Comparison of ENCODE assay signal across 8 cellular contexts in genomic region chr1:77218477-77219165, GRCh38. TPM values are rescaled to one million over a fixed set of nuclear protein-coding genes. Genes with fewer than 3 reads are reported as not detected.
A peak's percentile ranks its signal among the peaks of the same experiment; 100 is the strongest.
DNase-seq lines count a peak whose midpoint lies in the region; ATAC-seq, FAIRE-seq and TF ChIP-seq lines count a peak whose summit lies in the region.

No MANE protein-coding gene starts in this region.

- peaks cover 19% of the 10 kb centered on the region for H3K4me1 ChIP-seq in endothelial cell of umbilical vein (ENCODE audit: control insufficient read depth, extremely low read depth, insufficient read depth, low read length)

- DNase-seq in AG04450 (ENCODE audit: low read depth, low spot score) (no peak), RWPE1 (ENCODE audit: low spot score) (peak; percentile 8), endothelial cell of umbilical vein (ENCODE audit: low read depth, low spot score) (no peak), naive B cell (no peak), GM12892 (ENCODE audit: insufficient read length) (no peak), iPS-NIHi11 (ENCODE audit: low spot score) (no peak)

- TF ChIP-seq CTCF in AG04450 (IDR thresholded peaks at IDR 0.05; ENCODE audit: low read depth, low read length) (no peak), RWPE1 (conservative IDR thresholded peaks at IDR 0.05; ENCODE audit: low read depth) (no peak), endothelial cell of umbilical vein (IDR thresholded peaks at IDR 0.05; ENCODE audit: extremely low read depth in 1 of 2, insufficient read depth in 1 of 2, low read depth in 1 of 2, low read length in 2 of 2) (no peak)

- TF ChIP-seq POLR2A in endothelial cell of umbilical vein (IDR thresholded peaks at IDR 0.05; ENCODE audit: low read depth, low read length): no peak
- no peak for TF ChIP-seq POLR2A in GM12892 (IDR thresholded peaks at IDR 0.05; ENCODE audit: low read depth, low read length)

- peaks cover 17 to 37% (median 21%) of the 10 kb centered on the region in 3 donors for H3K4me1 Mint-ChIP-seq in naive B cell

- POLR2A ChIA-PET in AG04450 (lab: Yijun Ruan, JAX) (interaction anchor here (1.0 kb wide), 1 partner anchor 152 kb away, joined by 3 read pairs; no protein-coding TSS in a partner anchor), RWPE1 (lab: Yijun Ruan, JAX; ENCODE audit: low non-redundant PET) (no interaction called here), endothelial cell of umbilical vein (lab: Charles Lee) (no interaction called here)

- H4K20me1 ChIP-seq in endothelial cell of umbilical vein (replicated peaks; ENCODE audit: control insufficient read depth, extremely low read depth, insufficient read depth, low read length): no peaks in the 10 kb centered on the region

- peak overlapping the region; percentile 98 for H2AFZ ChIP-seq in endothelial cell of umbilical vein (ENCODE audit: low read depth, low read length)

- peak overlapping the region; percentile 88 to 95 (median 92) for H3K27ac Mint-ChIP-seq in naive B cell

- H3K79me2 ChIP-seq in endothelial cell of umbilical vein (ENCODE audit: control insufficient read depth, insufficient read depth, low read length): peaks cover 3% of the 10 kb centered on the region

- CTCF ChIA-PET in AG04450 (lab: Charles Lee) (interaction anchor here (0.6 kb wide), 1 partner anchor 70 kb away, joined by 3 read pairs; no protein-coding TSS in a partner anchor), RWPE1 (lab: Yijun Ruan, JAX) (interaction anchor here (0.6 to 0.7 kb wide), 2 partner anchors 16 to 564 kb away, joined by 3 to 4 read pairs; no protein-coding TSS in a partner anchor), endothelial cell of umbilical vein (lab: Charles Lee) (interaction anchor here (1.0 to 2.4 kb wide), 7 partner anchors 8 to 465 kb away, joined by 3 to 8 read pairs (median 4); no protein-coding TSS in a partner anchor)

- TSS peak; percentile 66 for BruUV-seq in endothelial cell of umbilical vein (replicated peaks; lab: Mats Ljungman, UMichigan)

- H3K27me3 Mint-ChIP-seq in naive B cell: no peaks in the 10 kb centered on the region

- H3K27ac ChIP-seq in AG04450 (ENCODE audit: low read depth, low read length): peak overlapping the region; percentile 59
- H3K27ac ChIP-seq in RWPE1: peak overlapping the region; percentile 88
- H3K27ac ChIP-seq in endothelial cell of umbilical vein (ENCODE audit: insufficient read depth, low read depth, low read length): peak overlapping the region; percentile 38

- no peaks in the 10 kb centered on the region for H3K9me3 Mint-ChIP-seq in naive B cell

- no peaks in the 10 kb centered on the region for H3K9me3 ChIP-seq in AG04450 (ENCODE audit: control insufficient read depth, insufficient read depth, low read length)
- H3K9me3 ChIP-seq in endothelial cell of umbilical vein (replicated peaks; ENCODE audit: control insufficient read depth, insufficient read depth, low read length): no peaks in the 10 kb centered on the region

- ATAC-seq in GM18870 (IDR thresholded peaks at IDR 0.05; ENCODE audit: unreplicated experiment) (peak; percentile 37), HG03095 (IDR thresholded peaks at IDR 0.05; ENCODE audit: unreplicated experiment) (peak; percentile 34), naive B cell (ENCODE audit: low read depth in 2 of 2) (peak; percentile 32 to 33)

- H3K4me3 ChIP-seq in AG04450 (ENCODE audit: low read depth, low read length): peak overlapping the region; percentile 82
- H3K4me3 ChIP-seq in endothelial cell of umbilical vein (replicated peaks in 1 of 3; ENCODE audit: insufficient read depth in 1 of 3, low read depth in 1 of 3, low read length in 3 of 3): peak overlapping the region; percentile 68 to 92 (median 83)

- peak overlapping the region; percentile 89 to 99 (median 96) for H3K4me3 Mint-ChIP-seq in naive B cell

- H3K36me3 ChIP-seq in endothelial cell of umbilical vein (ENCODE audit: control insufficient read depth in 2 of 2, extremely low read depth in 1 of 2, insufficient read depth in 2 of 2, low read length in 2 of 2): no peaks in the 10 kb centered on the region

- H3K4me2 ChIP-seq in endothelial cell of umbilical vein (ENCODE audit: insufficient read depth, low read length): peak overlapping the region; percentile 91

- H3K27me3 ChIP-seq in AG04450 (ENCODE audit: control insufficient read depth, insufficient read depth, low read length): no peaks in the 10 kb centered on the region
- no peaks in the 10 kb centered on the region for H3K27me3 ChIP-seq in endothelial cell of umbilical vein (ENCODE audit: control insufficient read depth in 2 of 2, insufficient read depth in 2 of 2, low read length in 2 of 2)

- no peak for FAIRE-seq in endothelial cell of umbilical vein (lab: Jason Lieb, UNC)
- no peak for FAIRE-seq in GM12892 (lab: Jason Lieb, UNC)

- H3K36me3 Mint-ChIP-seq in naive B cell: no peaks in the 10 kb centered on the region

- intact Hi-C loops in endothelial cell of umbilical vein (cut with micrococcal nuclease): loop anchor here (1.0 to 5.0 kb wide), 3 partner anchors 294 to 465 kb away; no protein-coding TSS in a partner anchor

- peak overlapping the region; percentile 85 for H3K9ac ChIP-seq in endothelial cell of umbilical vein (replicated peaks; ENCODE audit: extremely low read depth, insufficient read depth, low read length)

- dilution Hi-C loops in endothelial cell of umbilical vein (cut with MboI; ENCODE audit: extremely low pct_ligation_motif_present, low sequenced_read_pairs): no loop called here

- no peaks in the 10 kb centered on the region for H3K9me1 ChIP-seq in endothelial cell of umbilical vein (replicated peaks; ENCODE audit: control insufficient read depth, extremely low read depth, insufficient read depth, low read length)

TF ChIP-seq in endothelial cell of umbilical vein, 7 proteins besides CTCF, POLR2A, EP300 and RAD21:
- TF ChIP-seq GATA2 (IDR thresholded peaks at IDR 0.05; ENCODE audit: insufficient read depth, insufficient read length, low read depth, low read length) (no peak), FOS (IDR thresholded peaks at IDR 0.05; ENCODE audit: borderline replicate concordance, insufficient read depth, low read length) (no peak)

RNA-seq across cellular contexts. Expression of gene PIGK, which starts 0.6 kb away (rescaled TPM):
- polyA plus RNA-seq in AG04450 (2011; rRNA removed): 34.7 and 48.8 TPM in 2 replicates
- 14.3 and 20.5 TPM in 2 replicates for polyA minus RNA-seq in AG04450 (2011; rRNA and poly(A)+ RNA removed)
- total RNA-seq in endothelial cell of umbilical vein: 27.0 and 32.3 TPM in 2 replicates
- 8.4 and 12.3 TPM in 2 replicates for polyA plus RNA-seq in endothelial cell of umbilical vein
- 14.0 and 14.8 TPM in 2 replicates for polyA plus RNA-seq in endothelial cell of umbilical vein (2011; cell fraction: cytosol; rRNA removed)
- polyA plus RNA-seq in endothelial cell of umbilical vein (2011; cell fraction: nucleus; rRNA removed): 7.4 and 11.4 TPM in 2 replicates
- polyA plus RNA-seq in endothelial cell of umbilical vein (2012): 19.0 and 29.0 TPM in 2 replicates
- polyA minus RNA-seq in endothelial cell of umbilical vein: 28.0 and 28.7 TPM in 2 replicates
- polyA minus RNA-seq in endothelial cell of umbilical vein (2011; cell fraction: cytosol; rRNA and poly(A)+ RNA removed): 23.7 TPM
- 10.5 and 13.2 TPM in 2 replicates for polyA minus RNA-seq in endothelial cell of umbilical vein (2011; cell fraction: nucleus; rRNA and poly(A)+ RNA removed)
- polyA plus RNA-seq in naive B cell (ENCODE audit: low read depth in 6 of 6): 10 to 100 TPM; 20.3 to 53.9 (median 23.8) TPM
- 7.2 TPM for polyA plus RNA-seq in GM12892 (2012; ENCODE audit: missing spikeins)

Comparison
In these comparisons a context has a peak if more than half of its experiments do, and no peak if none do; other contexts are left out.
1. H3K27ac ChIP-seq: peak in every context shown above with its lines; median percentile 88 in RWPE1; 59 in AG04450; 38 in endothelial cell of umbilical vein.